In genomic region chr9:101543098-101543735, GRCh38 we compare ENCODE assay signal across 35 cellular contexts. TPM values are rescaled to one million over a fixed set of nuclear protein-coding genes. Genes with fewer than 3 reads are reported as not detected.
"Had no signal": no experiment of that assay in that cellular context is flagged by ENCODE, and none has a peak within 500 bp of the region (broad histone marks: within the 10 kb centered on the region; RNA-seq: fewer than 3 reads in every experiment).

No MANE protein-coding gene starts in this region.

- H3K4me2 ChIP-seq: neural progenitor cell had no signal

- H3K4me3 ChIP-seq: dorsolateral prefrontal cortex, heart right ventricle, lung, neural progenitor cell, psoas muscle, sigmoid colon, stomach, thyroid gland, vagina had no signal

- H2AFZ ChIP-seq: neural progenitor cell had no signal

- H3K4me1 Mint-ChIP-seq: immature natural killer cell; mesothelial cell of epicardium; nephron; neural progenitor cell; stimulated activated effector memory CD8-positive, alpha-beta T cell treated with anti-CD3 and anti-CD28 coated beads, Interleukin-12 subunit alpha, Interleukin-12 subunit beta, amount 100 ng/mL, for 72 hours had no signal

- H3K27ac Mint-ChIP-seq: immature natural killer cell; memory B cell; mesothelial cell of epicardium; naive thymus-derived CD4-positive, alpha-beta T cell; nephron; neural progenitor cell; stimulated activated effector memory CD8-positive, alpha-beta T cell treated with anti-CD3 and anti-CD28 coated beads, Interleukin-12 subunit alpha, Interleukin-12 subunit beta, amount 100 ng/mL, for 72 hours had no signal

- H3K27ac ChIP-seq: dorsolateral prefrontal cortex, heart right ventricle, neural progenitor cell, psoas muscle, sigmoid colon, stomach, thyroid gland, vagina had no signal

- H3K9me3 ChIP-seq: heart right ventricle, psoas muscle, sigmoid colon, stomach, thyroid gland, vagina had no signal

- H3K4me3 Mint-ChIP-seq: immature natural killer cell; memory B cell; mesothelial cell of epicardium; naive thymus-derived CD4-positive, alpha-beta T cell; nephron; neural progenitor cell; stimulated activated effector memory CD8-positive, alpha-beta T cell treated with anti-CD3 and anti-CD28 coated beads, Interleukin-12 subunit alpha, Interleukin-12 subunit beta, amount 100 ng/mL, for 72 hours had no signal

- H3K4me1 ChIP-seq: neural progenitor cell, psoas muscle, thyroid gland had no signal

- H3K9me3 Mint-ChIP-seq: immature natural killer cell; mesothelial cell of epicardium; naive thymus-derived CD4-positive, alpha-beta T cell; nephron; neural progenitor cell; stimulated activated effector memory CD8-positive, alpha-beta T cell treated with anti-CD3 and anti-CD28 coated beads, Interleukin-12 subunit alpha, Interleukin-12 subunit beta, amount 100 ng/mL, for 72 hours had no signal

- H3K27me3 Mint-ChIP-seq: memory B cell; naive thymus-derived CD4-positive, alpha-beta T cell had no signal

- H3K9ac ChIP-seq: neural progenitor cell had no signal

- H3K27me3 ChIP-seq: dorsolateral prefrontal cortex, heart right ventricle, neural progenitor cell, sigmoid colon, stomach, thyroid gland, vagina had no signal

- DNase-seq: dorsolateral prefrontal cortex; effector CD4-positive, alpha-beta T cell; foreskin melanocyte; glutamatergic neuron; heart right ventricle; hypothalamus; immature natural killer cell; islet precursor cell; naive thymus-derived CD4-positive, alpha-beta T cell; nucleus accumbens; psoas muscle; sigmoid colon; stimulated activated CD4-positive, alpha-beta T cell treated with anti-CD3 and anti-CD28 coated beads, Interleukin-2, amount 100 ng/mL, for 24 hours; stimulated activated CD4-positive, alpha-beta T cell treated with anti-CD3 and anti-CD28 coated beads, Interleukin-4, amount 100 ng/mL, for 24 hours; stimulated activated naive CD4-positive, alpha-beta T cell treated with Interleukin-2 at 50 U/mL for 16 hours; stomach; thyroid gland; trophoblast cell had no signal

- ATAC-seq: heart right ventricle; naive thymus-derived CD4-positive, alpha-beta T cell; psoas muscle; right cardiac atrium; stimulated activated effector memory CD8-positive, alpha-beta T cell treated with anti-CD3 and anti-CD28 coated beads, Interleukin-12 subunit alpha, Interleukin-12 subunit beta, amount 100 ng/mL, for 72 hours had no signal

RNA-seq across cellular contexts. Expression of gene PPP3R2, which starts 51.6 kb away (rescaled TPM):
- total RNA-seq: fibroblast of lung; heart right ventricle; lung; mucosa of gallbladder; naive thymus-derived CD4-positive, alpha-beta T cell; osteocyte; psoas muscle; renal cortical epithelial cell; right cardiac atrium; sigmoid colon; skeletal muscle tissue; stomach; subcutaneous adipose tissue; ureter; vagina had no signal
- polyA plus RNA-seq: esophagus; fibroblast of lung; heart right ventricle; immature natural killer cell; liver; lung; naive thymus-derived CD4-positive, alpha-beta T cell; psoas muscle; right cardiac atrium; stomach had no signal
